26 cellular contexts compared by ENCODE assay signal in genomic region chr15:77336006-77336405, GRCh38.
"Had no signal": no experiment of that assay in that cellular context is flagged by ENCODE, and none has a peak within 500 bp of the region (broad histone marks: within the 10 kb centered on the region; RNA-seq: fewer than 3 reads in every experiment).

No MANE protein-coding gene starts in this region.

- H3K27me3 ChIP-seq: neural progenitor cell, ovary, right lobe of liver, sigmoid colon, stomach, thyroid gland, tibial nerve, upper lobe of left lung, vagina had no signal

- H3K27ac ChIP-seq: neural progenitor cell, ovary, parathyroid adenoma, psoas muscle, right lobe of liver, sigmoid colon, stomach, thoracic aorta, thyroid gland, tibial nerve, upper lobe of left lung, vagina had no signal

- H3K27me3 Mint-ChIP-seq: progenitor cell of endocrine pancreas; stimulated activated naive B cell treated with anti-CD40 and anti-IgM and Interleukin-4, amounts not matched to agents 10 μg/mL and 1 μg/mL and 100 μg/mL, for 72 hours; stimulated activated naive CD8-positive, alpha-beta T cell treated with anti-CD3 and anti-CD28 coated beads, Interleukin-15, Interleukin-2, amounts not matched to agents 100 ng/mL and 50 ng/mL, for 24 hours had no signal

- H3K9me3 Mint-ChIP-seq: stimulated activated effector memory CD8-positive, alpha-beta T cell treated with anti-CD3 and anti-CD28 coated beads, Interleukin-12 subunit alpha, Interleukin-12 subunit beta, amount 100 ng/mL, for 72 hours; stimulated activated naive B cell treated with anti-CD40 and anti-IgM and Interleukin-4, amounts not matched to agents 10 μg/mL and 1 μg/mL and 100 μg/mL, for 72 hours had no signal

- H3K27ac Mint-ChIP-seq: neural progenitor cell; progenitor cell of endocrine pancreas; stimulated activated effector memory CD8-positive, alpha-beta T cell treated with anti-CD3 and anti-CD28 coated beads, Interleukin-12 subunit alpha, Interleukin-12 subunit beta, amount 100 ng/mL, for 72 hours; stimulated activated naive B cell treated with anti-CD40 and anti-IgM and Interleukin-4, amounts not matched to agents 10 μg/mL and 1 μg/mL and 100 μg/mL, for 72 hours; stimulated activated naive CD8-positive, alpha-beta T cell treated with anti-CD3 and anti-CD28 coated beads, Interleukin-15, Interleukin-2, amounts not matched to agents 100 ng/mL and 50 ng/mL, for 24 hours had no signal

- ATAC-seq: right lobe of liver; stimulated activated effector memory CD8-positive, alpha-beta T cell treated with anti-CD3 and anti-CD28 coated beads, Interleukin-12 subunit alpha, Interleukin-12 subunit beta, amount 100 ng/mL, for 72 hours; stimulated activated naive B cell treated with anti-CD40 and anti-IgM and Interleukin-4, amounts not matched to agents 10 μg/mL and 1 μg/mL and 100 μg/mL, for 72 hours had no signal

- H3K4me3 ChIP-seq: neural progenitor cell, ovary, psoas muscle, right lobe of liver, sigmoid colon, stomach, thoracic aorta, thyroid gland, tibial nerve, upper lobe of left lung, vagina had no signal

- H3K4me1 Mint-ChIP-seq: neural progenitor cell; stimulated activated effector memory CD8-positive, alpha-beta T cell treated with anti-CD3 and anti-CD28 coated beads, Interleukin-12 subunit alpha, Interleukin-12 subunit beta, amount 100 ng/mL, for 72 hours had no signal

- FAIRE-seq: small intestine, urothelium cell line had no signal

- H3K36me3 Mint-ChIP-seq: stimulated activated effector memory CD8-positive, alpha-beta T cell treated with anti-CD3 and anti-CD28 coated beads, Interleukin-12 subunit alpha, Interleukin-12 subunit beta, amount 100 ng/mL, for 72 hours had no signal

- H3K9ac ChIP-seq: neural progenitor cell, parathyroid adenoma had no signal

- DNase-seq: occipital lobe; ovary; psoas muscle; right lobe of liver; sigmoid colon; small intestine; stimulated activated CD4-positive, alpha-beta T cell treated with anti-CD3 and anti-CD28 coated beads, Interleukin-15, amount 100 ng/mL, for 24 hours; stimulated activated CD4-positive, alpha-beta T cell treated with anti-CD3 and anti-CD28 coated beads, Interleukin-2, amount 100 ng/mL, for 24 hours; stimulated activated CD4-positive, alpha-beta T cell treated with anti-CD3 and anti-CD28 coated beads, Interleukin-2, amount 100 ng/mL, for 48 hours; stimulated activated CD4-positive, alpha-beta T cell treated with anti-CD3 and anti-CD28 coated beads, Interleukin-4, amount 100 ng/mL, for 24 hours; stimulated activated naive B cell treated with anti-CD40 and anti-IgM and Interleukin-4, amounts not matched to agents 10 μg/mL and 1 μg/mL and 100 μg/mL, for 72 hours; stimulated activated naive CD4-positive, alpha-beta T cell treated with Interleukin-2 at 50 U/mL for 16 hours; stomach; trophoblast cell; upper lobe of left lung had no signal

- H3K4me2 ChIP-seq: neural progenitor cell had no signal

- H3K9me3 ChIP-seq: ovary, psoas muscle, right lobe of liver, sigmoid colon, thoracic aorta, thyroid gland, upper lobe of left lung, vagina had no signal

- H3K79me2 ChIP-seq: parathyroid adenoma had no signal

- H3K4me3 Mint-ChIP-seq: nephron; neural progenitor cell; stimulated activated effector memory CD8-positive, alpha-beta T cell treated with anti-CD3 and anti-CD28 coated beads, Interleukin-12 subunit alpha, Interleukin-12 subunit beta, amount 100 ng/mL, for 72 hours; stimulated activated naive B cell treated with anti-CD40 and anti-IgM and Interleukin-4, amounts not matched to agents 10 μg/mL and 1 μg/mL and 100 μg/mL, for 72 hours; stimulated activated naive CD8-positive, alpha-beta T cell treated with anti-CD3 and anti-CD28 coated beads, Interleukin-15, Interleukin-2, amounts not matched to agents 100 ng/mL and 50 ng/mL, for 24 hours had no signal

- H2AFZ ChIP-seq: neural progenitor cell, parathyroid adenoma had no signal

- H3K4me1 ChIP-seq: neural progenitor cell, right lobe of liver, stomach, upper lobe of left lung had no signal

- H3K36me3 ChIP-seq: neural progenitor cell, ovary, right lobe of liver, sigmoid colon, stomach, thoracic aorta, thyroid gland, upper lobe of left lung, vagina had no signal
